ENCODE assay signal across 10 cellular contexts in the genomic region with DNA sequence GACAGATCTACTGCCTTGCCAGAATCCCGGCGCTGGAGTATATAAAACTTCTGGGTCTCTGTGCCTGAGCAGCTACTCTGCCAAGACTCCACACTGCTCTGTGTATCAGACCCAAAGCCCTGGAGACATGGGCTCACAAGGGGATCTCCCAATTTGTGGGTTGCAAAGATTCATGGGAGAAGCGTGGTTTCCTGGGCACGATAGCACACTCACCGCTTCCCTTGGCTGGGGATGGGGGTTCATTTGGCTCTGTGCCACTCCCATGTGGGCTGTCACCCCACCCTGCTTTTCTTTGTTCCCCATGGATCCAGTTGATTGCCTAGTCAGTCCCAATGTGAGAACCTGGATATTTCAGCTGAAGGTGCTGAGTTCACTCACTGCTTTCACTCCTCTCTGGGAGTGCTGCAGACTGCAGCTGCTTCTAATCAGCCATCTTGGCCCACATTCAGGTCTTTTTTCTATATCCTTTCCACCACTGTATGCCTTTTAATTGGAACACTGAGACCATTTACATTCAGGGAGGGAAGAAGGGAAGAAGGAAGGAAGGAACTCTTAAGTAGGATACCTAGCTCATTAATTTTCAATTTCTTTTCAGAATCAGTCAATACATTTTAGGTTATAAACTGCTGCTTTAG. TPM values are rescaled to one million over a fixed set of nuclear protein-coding genes. Genes with fewer than 3 reads are reported as not detected.
DNase-seq lines count a peak whose midpoint lies in the region; ATAC-seq and TF ChIP-seq lines count a peak whose summit lies in the region.
"Had no signal": no experiment of that assay in that cellular context is flagged by ENCODE, and none has a peak within 500 bp of the region (broad histone marks: within the 10 kb centered on the region; RNA-seq: fewer than 3 reads in every experiment).

No MANE protein-coding gene starts in this region.

- no peaks in the 10 kb centered on the region for H3F3A ChIP-seq in GM23248 (ENCODE audit: insufficient read depth)

- 24 to 26% methylated on average over 5 of the region's 5 CpGs for WGBS in GM23248 (ENCODE audit: low coverage in 1 of 2, low lambda C conversion rate in 2 of 2, missing lambda C conversion rate in 2 of 2), 2 experiments
- WGBS in testis, 2 donors, result 57 to 67% methylated on average over 5 of the region's 5 CpGs
- WGBS in gastroesophageal sphincter (ENCODE audit: low coverage in 1 of 2), 2 donors, result 63% methylated on average over 3 of the region's 5 CpGs; no CpG with 5 or more reads in 1 of the 2 donors

- peak; percentile 54 for DNase-seq in GM23248
- no peak for DNase-seq in memory B cell (ENCODE audit: low spot score in 2 of 2)
- no peak for DNase-seq in testis
- DNase-seq in NCI-H526 treated with DMSO at 0.1 percent for 48 hours (lab: John Stamatoyannopoulos, UW), result no peak
- no peak for DNase-seq in stimulated activated CD4-positive, alpha-beta T cell treated with anti-CD3 and anti-CD28 coated beads, Interleukin-12 subunit alpha, Interleukin-12 subunit beta, amount 100 ng/mL, for 4 hours
- DNase-seq: dermis blood vessel endothelial cell, right lobe of liver had no signal

- no peaks in the 10 kb centered on the region for H3K9me3 Mint-ChIP-seq in activated naive CD8-positive, alpha-beta T cell (ENCODE audit: low read depth)
- no peaks in the 10 kb centered on the region for H3K9me3 Mint-ChIP-seq in memory B cell

- H3K36me3 ChIP-seq in BLaER1 treated with 17β-estradiol and CSF1 and Interleukin-3, amounts not matched to agents 10 nM and 100 nM, result no peaks in the 10 kb centered on the region
- H3K36me3 ChIP-seq in GM23248 (ENCODE audit: low read depth) (no peaks in the 10 kb centered on the region), testis (ENCODE audit: low read depth, missing control alignments) (no peaks in the 10 kb centered on the region), gastroesophageal sphincter (no peaks in the 10 kb centered on the region)
- H3K36me3 ChIP-seq: right lobe of liver had no signal

- H3K4me3 ChIP-seq in BLaER1 treated with 17β-estradiol and CSF1 and Interleukin-3, amounts not matched to agents 10 nM and 100 nM, result no peak overlapping the region
- no peak overlapping the region for H3K4me3 ChIP-seq in GM23248
- H3K4me3 ChIP-seq in testis, result no peak overlapping the region
- peak overlapping the region in 1 of 2 donors; percentile 16 for H3K4me3 ChIP-seq in gastroesophageal sphincter
- H3K4me3 ChIP-seq: right lobe of liver had no signal

- H3K27me3 ChIP-seq in BLaER1 treated with 17β-estradiol and CSF1 and Interleukin-3, amounts not matched to agents 10 nM and 100 nM, result no peaks in the 10 kb centered on the region
- H3K27me3 ChIP-seq in GM23248 (replicated peaks; ENCODE audit: insufficient read depth) (no peaks in the 10 kb centered on the region), testis (no peaks in the 10 kb centered on the region), gastroesophageal sphincter (no peaks in the 10 kb centered on the region)
- H3K27me3 ChIP-seq: right lobe of liver had no signal

- H3K9me3 ChIP-seq in BLaER1 treated with 17β-estradiol and CSF1 and Interleukin-3, amounts not matched to agents 10 nM and 100 nM (replicated peaks in 1 of 11), result no peaks in the 10 kb centered on the region
- H3K9me3 ChIP-seq in GM23248 (ENCODE audit: low read depth) (no peaks in the 10 kb centered on the region), testis (no peaks in the 10 kb centered on the region), gastroesophageal sphincter (peaks cover 0 to 10% (median 0%) of the 10 kb centered on the region in 3 donors)
- H3K9me3 ChIP-seq: right lobe of liver had no signal

- no peaks in the 10 kb centered on the region for H3K79me2 ChIP-seq in GM23248 (ENCODE audit: insufficient read depth)

- no peaks in the 10 kb centered on the region for H3K36me3 Mint-ChIP-seq in activated naive CD8-positive, alpha-beta T cell
- no peaks in the 10 kb centered on the region for H3K36me3 Mint-ChIP-seq in memory B cell

- peaks cover 50% of the 10 kb centered on the region for H3K4me1 Mint-ChIP-seq in activated naive CD8-positive, alpha-beta T cell (ENCODE audit: low read depth)
- H3K4me1 Mint-ChIP-seq in memory B cell, result peaks cover 3% of the 10 kb centered on the region

- peak overlapping the region; percentile 4 for H3K27ac Mint-ChIP-seq in activated naive CD8-positive, alpha-beta T cell
- no peak overlapping the region for H3K27ac Mint-ChIP-seq in memory B cell

- TF ChIP-seq EP300 in gastroesophageal sphincter (IDR thresholded peaks at IDR 0.05), result no peak

- H4K20me1 ChIP-seq in BLaER1 treated with 17β-estradiol and CSF1 and Interleukin-3, amounts not matched to agents 10 nM and 100 nM, result no peaks in the 10 kb centered on the region
- H4K20me1 ChIP-seq in GM23248 (ENCODE audit: insufficient read depth), result no peaks in the 10 kb centered on the region

- H3K4me3 Mint-ChIP-seq in activated naive CD8-positive, alpha-beta T cell, result peak overlapping the region; percentile 44
- no peak overlapping the region for H3K4me3 Mint-ChIP-seq in memory B cell

- no peaks in the 10 kb centered on the region for H3K27me3 Mint-ChIP-seq in activated naive CD8-positive, alpha-beta T cell
- peaks cover 9% of the 10 kb centered on the region for H3K27me3 Mint-ChIP-seq in memory B cell

- ATAC-seq in memory B cell (ENCODE audit: low read depth), result peak; percentile 51
- ATAC-seq in gastroesophageal sphincter, result no peak
- ATAC-seq: right lobe of liver had no signal

- no peak overlapping the region for H3K9ac ChIP-seq in BLaER1 treated with 17β-estradiol and CSF1 and Interleukin-3, amounts not matched to agents 10 nM and 100 nM
- H3K9ac ChIP-seq in GM23248, result no peak overlapping the region; the same call in 1 of the 2 replicates

- peak overlapping the region in 10 of 11 experiments; percentile 25 to 60 (median 47); a peak in 16 of 22 replicates for H3K4me2 ChIP-seq in BLaER1 treated with 17β-estradiol and CSF1 and Interleukin-3, amounts not matched to agents 10 nM and 100 nM
- H3K4me2 ChIP-seq in GM23248 (ENCODE audit: unreplicated experiment), result no peak overlapping the region

- TF ChIP-seq POLR2A in testis (IDR thresholded peaks at IDR 0.05), result no peak
- no peak for TF ChIP-seq POLR2A in gastroesophageal sphincter (IDR thresholded peaks at IDR 0.05)

- no peak for TF ChIP-seq CTCF in testis (IDR thresholded peaks at IDR 0.05)
- no peak for TF ChIP-seq CTCF in gastroesophageal sphincter (IDR thresholded peaks at IDR 0.05)

- intact Hi-C loops in testis (cut with DNase I; ENCODE audit: low total_unique reads), result no loop called here

- in situ Hi-C loops in GM23248 (cut with MboI), result loop anchor here (25.0 kb wide), 1 partner anchor 510 kb away; no protein-coding TSS in a partner anchor

- no peaks in the 10 kb centered on the region for H3K9me2 ChIP-seq in GM23248 (ENCODE audit: insufficient read depth)

- no peak overlapping the region for H3K27ac ChIP-seq in BLaER1 treated with 17β-estradiol and CSF1 and Interleukin-3, amounts not matched to agents 10 nM and 100 nM
- H3K27ac ChIP-seq in GM23248 (no peak overlapping the region), testis (no peak overlapping the region), gastroesophageal sphincter (no peak overlapping the region)
- H3K27ac ChIP-seq: right lobe of liver had no signal

- H2AFZ ChIP-seq in GM23248, result peak overlapping the region; percentile 60

- H3K4me1 ChIP-seq in BLaER1 treated with 17β-estradiol and CSF1 and Interleukin-3, amounts not matched to agents 10 nM and 100 nM, result peaks cover 6 to 10% (median 8%) of the 10 kb centered on the region in 10 experiments; a peak in 14 of 20 replicates
- H3K4me1 ChIP-seq in GM23248 (ENCODE audit: insufficient read depth), result no peaks in the 10 kb centered on the region; the same call in 1 of the 2 replicates
- no peaks in the 10 kb centered on the region for H3K4me1 ChIP-seq in testis
- H3K4me1 ChIP-seq in gastroesophageal sphincter, result no peaks in the 10 kb centered on the region
- H3K4me1 ChIP-seq: right lobe of liver had no signal

RNA-seq across cellular contexts. Expression of a gene that starts 39.9 kb away (rescaled TPM):
- total RNA-seq in GM23248 (2014; rRNA removed; shearing (Covaris generic)), result 44.3 and 95.1 TPM in 2 replicates
- polyA plus RNA-seq in GM23248 (2016; fragmentation: Nextera tagmentation; extraction: Ambion mirVana) (33.9 and 39.4 TPM in 2 replicates), testis (ENCODE audit: insufficient read depth, low read depth, low replicate concordance) (42.3 TPM)
- total RNA-seq in testis (100 to 1,000 TPM; 118 to 133 TPM), gastroesophageal sphincter (10 to 100 TPM; 30.0 to 65.7 (median 40.2) TPM)
